In genomic region chr14:103115845-103116572, GRCh38 we compare ENCODE assay signal across 20 cellular contexts. TPM values are rescaled to one million over a fixed set of nuclear protein-coding genes. Genes with fewer than 3 reads are reported as not detected.
A peak's percentile ranks its signal among the peaks of the same experiment; 100 is the strongest.
DNase-seq lines count a peak whose midpoint lies in the region; ATAC-seq and TF ChIP-seq lines count a peak whose summit lies in the region.
"Had no signal": no experiment of that assay in that cellular context is flagged by ENCODE, and none has a peak within 500 bp of the region (broad histone marks: within the 10 kb centered on the region; RNA-seq: fewer than 3 reads in every experiment).

No MANE protein-coding gene starts in this region.

- in situ Hi-C loops in Panc1 (cut with HindIII; ENCODE audit: low pct_unique_long_range_greater_than_20kb, low sequenced_read_pairs), result no loop called here

- H3K27ac ChIP-seq in BLaER1 (peak overlapping the region; percentile 30; the same call in 1 of the 2 replicates), Panc1 (ENCODE audit: low read length) (peak overlapping the region; percentile 20)
- H3K27ac ChIP-seq: KMS-11 had no signal

- H3K9ac ChIP-seq in BLaER1, result no peak overlapping the region
- H3K9ac ChIP-seq: KMS-11 had no signal

- CTCF ChIA-PET in Panc1 (lab: Charles Lee), result interaction anchor here (0.6 to 1.4 kb wide), 2 partner anchors 11 to 73 kb away, joined by 3 to 4 read pairs; no protein-coding TSS in a partner anchor

- no TSS peak for BruUV-seq in Panc1 (replicated peaks; lab: Mats Ljungman, UMichigan)

- peak overlapping the region; percentile 85 for H3K4me2 ChIP-seq in BLaER1
- H3K4me2 ChIP-seq: smooth muscle cell had no signal

- POLR2A ChIA-PET in Panc1 (lab: Charles Lee), result no interaction called here

- H3K4me3 ChIP-seq in BLaER1 (no peak overlapping the region), Panc1 (ENCODE audit: low read depth in 2 of 2, low read length in 2 of 2) (no peak overlapping the region)
- H3K4me3 ChIP-seq: smooth muscle cell, transverse colon had no signal

- ATAC-seq in Panc1, result 0 out of 2 replicates have a peak, but pooled peaks have one; percentile 4
- ATAC-seq: naive thymus-derived CD4-positive, alpha-beta T cell had no signal

- H3K27me3 ChIP-seq in BLaER1 (no peaks in the 10 kb centered on the region), Panc1 (ENCODE audit: control insufficient read depth, insufficient read depth, low read length) (no peaks in the 10 kb centered on the region)
- H3K27me3 ChIP-seq: transverse colon had no signal

- DNase-seq in Panc1 (ENCODE audit: low read depth, low spot score), result no peak
- DNase-seq in iris pigment epithelial cell (ENCODE audit: low read depth), result peak; percentile 66
- no peak for DNase-seq in activated CD4-positive, alpha-beta T cell treated with anti-CD3 and anti-CD28 coated beads, Interleukin-2, amount 50 U/mL, for 48 hours
- DNase-seq in NCI-H2196 (lab: John Stamatoyannopoulos, UW; ENCODE audit: unreplicated experiment), result no peak
- DNase-seq in activated naive CD4-positive, alpha-beta T cell treated with anti-CD3 and anti-CD28 coated beads, Interleukin-2, amount 50 U/mL, for 16 hours, result no peak
- DNase-seq: activated CD4-positive, alpha-beta T cell treated with anti-CD3 and anti-CD28 coated beads, Interleukin-2, amount 50 U/mL, for 1 hour; activated naive CD8-positive, alpha-beta T cell treated with anti-CD3 and anti-CD28 coated beads for 36 hours; CD8-positive, alpha-beta memory T cell; effector CD4-positive, alpha-beta T cell; naive thymus-derived CD4-positive, alpha-beta T cell; NCI-H1417 treated with DMSO at 0.1 percent for 48 hours; NCI-H510A had no signal

- H3K4me1 ChIP-seq in BLaER1, result peaks cover 99% of the 10 kb centered on the region
- H3K4me1 ChIP-seq in Panc1 (ENCODE audit: control insufficient read depth, insufficient read depth, low read length), result peaks cover 62% of the 10 kb centered on the region

- H3K9me3 ChIP-seq in BLaER1 (no peaks in the 10 kb centered on the region), Panc1 (ENCODE audit: control insufficient read depth, insufficient read depth, low read depth, low read length) (no peaks in the 10 kb centered on the region)
- H3K9me3 ChIP-seq: transverse colon had no signal

- H4K20me1 ChIP-seq in BLaER1, result no peaks in the 10 kb centered on the region

- intact Hi-C loops in Panc1 (cut with micrococcal nuclease; ENCODE audit: unreplicated experiment), result no loop called here

- no peak for TF ChIP-seq CTCF in Panc1 (IDR thresholded peaks at IDR 0.05)

- H3K36me3 ChIP-seq in BLaER1 (no peaks in the 10 kb centered on the region), Panc1 (ENCODE audit: control insufficient read depth, insufficient read depth, low read length) (no peaks in the 10 kb centered on the region)
- H3K36me3 ChIP-seq: transverse colon had no signal

RNA-seq across cellular contexts. Expression of gene TNFAIP2, which starts 7.3 kb away (rescaled TPM):
- total RNA-seq in Panc1 (2021; ENCODE audit: unreplicated experiment), result 491 TPM
- 322 TPM for polyA plus RNA-seq in Panc1 (2012; ENCODE audit: insufficient read length)
- polyA plus RNA-seq: CD8-positive, alpha-beta memory T cell; naive thymus-derived CD4-positive, alpha-beta T cell had no signal

RNA-seq across cellular contexts. Expression of gene EXOC3L4, which starts 21.5 kb away (rescaled TPM):
- 2.6 TPM for total RNA-seq in Panc1 (2021; ENCODE audit: unreplicated experiment)
- polyA plus RNA-seq in Panc1 (2012; ENCODE audit: insufficient read length), result 1.9 TPM
- total RNA-seq: A673; activated naive CD8-positive, alpha-beta T cell treated with anti-CD3 and anti-CD28 coated beads for 36 hours; CD8-positive, alpha-beta memory T cell; naive thymus-derived CD4-positive, alpha-beta T cell; smooth muscle cell had no signal
- polyA plus RNA-seq: CD8-positive, alpha-beta memory T cell; naive thymus-derived CD4-positive, alpha-beta T cell; smooth muscle cell had no signal

RNA-seq across cellular contexts. Expression of gene LBHD2, which starts 32.0 kb away (rescaled TPM):
- not detected for total RNA-seq in Panc1 (2021; ENCODE audit: unreplicated experiment)
- polyA plus RNA-seq in Panc1 (2012; ENCODE audit: insufficient read length), result not detected
- total RNA-seq: activated naive CD8-positive, alpha-beta T cell treated with anti-CD3 and anti-CD28 coated beads for 36 hours; cardiac septum; CD8-positive, alpha-beta memory T cell; lower leg skin; naive thymus-derived CD4-positive, alpha-beta T cell; progenitor cell of endocrine pancreas; smooth muscle cell; transverse colon had no signal
- polyA plus RNA-seq: CD8-positive, alpha-beta memory T cell; naive thymus-derived CD4-positive, alpha-beta T cell; smooth muscle cell had no signal

RNA-seq across cellular contexts. Expression of gene CDC42BPB, which starts 58.7 kb away (rescaled TPM):
- total RNA-seq in Panc1 (2021; ENCODE audit: unreplicated experiment), result 84.4 TPM
- 80.5 TPM for polyA plus RNA-seq in Panc1 (2012; ENCODE audit: insufficient read length)
